Comparison of ENCODE assay signal across 1 cellular context in the genomic region with DNA sequence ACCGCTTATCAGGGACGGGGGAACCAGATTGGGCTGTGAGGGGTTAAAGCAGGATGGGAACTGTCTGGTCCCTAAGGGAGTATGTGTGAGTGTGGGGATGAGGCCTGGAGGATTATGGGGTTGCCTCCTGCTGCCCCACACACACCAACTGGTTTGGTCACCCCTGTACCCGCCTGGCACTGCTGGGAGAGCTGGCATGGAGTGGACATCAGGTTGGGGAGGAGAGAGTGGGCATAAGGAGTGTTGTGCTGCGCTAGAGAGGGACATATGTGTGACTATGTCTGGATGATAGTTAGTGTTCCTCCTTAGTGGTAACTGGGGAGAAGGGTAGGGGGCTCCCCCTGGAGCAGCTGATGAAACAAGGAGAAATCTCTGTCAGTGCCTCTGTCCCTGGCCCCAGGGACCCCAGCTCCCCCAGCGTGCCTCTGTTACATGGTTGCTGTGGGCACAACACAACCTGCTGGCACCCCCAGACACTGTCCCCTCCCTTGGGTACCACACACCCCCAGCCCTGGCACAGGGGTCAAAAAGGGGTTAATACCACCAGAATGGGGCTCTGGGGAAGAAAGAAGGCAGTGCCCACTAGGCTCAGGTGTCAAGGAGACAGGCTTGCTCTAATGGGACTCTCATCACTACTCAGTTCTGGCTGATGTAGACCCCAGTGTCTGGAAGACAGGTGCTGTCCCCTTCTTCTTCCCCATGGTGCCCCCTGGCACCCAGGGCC.
TF ChIP-seq lines count a peak whose summit lies in the region.

No MANE protein-coding gene starts in this region.

TF ChIP-seq in SK-N-SH, 30 proteins besides CTCF, POLR2A, EP300 and RAD21 (continued from another document):
- no peak for TF ChIP-seq MXI1 (IDR thresholded peaks at IDR 0.05; ENCODE audit: low read depth, low read length)
- no peak for TF ChIP-seq ELF1 (IDR thresholded peaks at IDR 0.05)
- no peak for TF ChIP-seq FOXJ3 (CRISPR knock-in tag; IDR thresholded peaks at IDR 0.05)
- TF ChIP-seq GATA2 (CRISPR knock-in tag; IDR thresholded peaks at IDR 0.05) = no peak
- TF ChIP-seq FOSL2 (IDR thresholded peaks at IDR 0.05; ENCODE audit: borderline replicate concordance, low read depth) = no peak
- no peak for TF ChIP-seq FOXM1 (IDR thresholded peaks at IDR 0.05; ENCODE audit: low read depth)
- no peak for TF ChIP-seq EZH2phosphoT487 (IDR thresholded peaks at IDR 0.05; ENCODE audit: borderline replicate concordance, low read depth)
- TF ChIP-seq RCOR1 (IDR thresholded peaks at IDR 0.05; ENCODE audit: low read length) = no peak
- TF ChIP-seq, protein P1, sequence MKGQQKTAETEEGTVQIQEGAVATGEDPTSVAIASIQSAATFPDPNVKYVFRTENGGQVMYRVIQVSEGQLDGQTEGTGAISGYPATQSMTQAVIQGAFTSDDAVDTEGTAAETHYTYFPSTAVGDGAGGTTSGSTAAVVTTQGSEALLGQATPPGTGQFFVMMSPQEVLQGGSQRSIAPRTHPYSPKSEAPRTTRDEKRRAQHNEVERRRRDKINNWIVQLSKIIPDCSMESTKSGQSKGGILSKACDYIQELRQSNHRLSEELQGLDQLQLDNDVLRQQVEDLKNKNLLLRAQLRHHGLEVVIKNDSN (IDR thresholded peaks at IDR 0.05; ENCODE audit: borderline replicate concordance, low read depth) = no peak
- TF ChIP-seq YY1 (IDR thresholded peaks at IDR 0.05; ENCODE audit: low read depth) = no peak
- TF ChIP-seq MAX (IDR thresholded peaks at IDR 0.05; ENCODE audit: low read depth) = no peak
